Comparison of ENCODE assay signal across 11 cellular contexts in genomic region chr15:29825205-29825604, GRCh38. TPM values are rescaled to one million over a fixed set of nuclear protein-coding genes. Genes with fewer than 3 reads are reported as not detected.
DNase-seq lines count a peak whose midpoint lies in the region; ATAC-seq and TF ChIP-seq lines count a peak whose summit lies in the region.
"Had no signal": no experiment of that assay in that cellular context is flagged by ENCODE, and none has a peak within 500 bp of the region (broad histone marks: within the 10 kb centered on the region; RNA-seq: fewer than 3 reads in every experiment).

No MANE protein-coding gene starts in this region.

- no peak for TF ChIP-seq CTCF in RWPE2 (IDR thresholded peaks at IDR 0.05; ENCODE audit: poor library complexity, severe bottlenecking)

- peaks cover 28% of the 10 kb centered on the region for H3K4me1 Mint-ChIP-seq in activated T-cell treated with anti-CD3 and anti-CD28 coated beads, Interleukin-2, amount 50 U/mL, for 24 hours (ENCODE audit: low read depth)

- no peak overlapping the region for H3K4me3 Mint-ChIP-seq in activated T-cell treated with anti-CD3 and anti-CD28 coated beads, Interleukin-2, amount 50 U/mL, for 24 hours

- ATAC-seq in HG02759 (IDR thresholded peaks at IDR 0.05; ENCODE audit: unreplicated experiment) = peak; percentile 39
- ATAC-seq in RWPE2 (ENCODE audit: low read depth) = no peak
- ATAC-seq in HG02642 (IDR thresholded peaks at IDR 0.05; ENCODE audit: poor library complexity, unreplicated experiment) = no peak

- H3K27me3 Mint-ChIP-seq in activated T-cell treated with anti-CD3 and anti-CD28 coated beads, Interleukin-2, amount 50 U/mL, for 24 hours = peaks cover 67% of the 10 kb centered on the region

- H3K4me3 ChIP-seq in RWPE2 (ENCODE audit: severe bottlenecking) = no peak overlapping the region
- H3K4me3 ChIP-seq: SK-N-MC had no signal

- no peaks in the 10 kb centered on the region for H3K9me3 Mint-ChIP-seq in activated T-cell treated with anti-CD3 and anti-CD28 coated beads, Interleukin-2, amount 50 U/mL, for 24 hours

- H3K9me3 ChIP-seq in RWPE2 (ENCODE audit: severe bottlenecking) = no peaks in the 10 kb centered on the region

- peaks cover 20% of the 10 kb centered on the region for H3K4me1 ChIP-seq in RWPE2 (ENCODE audit: insufficient read depth, poor library complexity, severe bottlenecking)
- H3K4me1 ChIP-seq: parathyroid adenoma had no signal

- 0 out of 2 replicates have a peak, but pooled peaks cover 3% of the 10 kb centered on the region for H3K36me3 ChIP-seq in RWPE2 (ENCODE audit: low read depth)

- DNase-seq in activated T-cell treated with anti-CD3 and anti-CD28 coated beads, Interleukin-2, amount 50 U/mL, for 24 hours = no peak
- no peak for DNase-seq in activated T-cell treated with anti-CD3 and anti-CD28 coated beads for 4 hours
- no peak for DNase-seq in RWPE2 (ENCODE audit: low spot score)
- DNase-seq in lung microvascular endothelial cell (ENCODE audit: low read depth in 2 of 2) = peak; percentile 31 to 54
- DNase-seq in globus pallidus (ENCODE audit: low spot score) = no peak
- no peak for DNase-seq in UCSD-AML1 (lab: John Stamatoyannopoulos, UW; ENCODE audit: unreplicated experiment)
- DNase-seq: NCI-H2171 treated with DMSO at 0.1 percent for 48 hours had no signal

- H3K27ac ChIP-seq in RWPE2 (ENCODE audit: poor library complexity, severe bottlenecking) = peak overlapping the region; percentile 30
- H3K27ac ChIP-seq: parathyroid adenoma, SK-N-MC had no signal

- H3K27ac Mint-ChIP-seq in activated T-cell treated with anti-CD3 and anti-CD28 coated beads, Interleukin-2, amount 50 U/mL, for 24 hours = peak overlapping the region; percentile 55

- no peaks in the 10 kb centered on the region for H3K27me3 ChIP-seq in RWPE2 (ENCODE audit: insufficient read depth, poor library complexity, severe bottlenecking)

- H3K36me3 Mint-ChIP-seq in activated T-cell treated with anti-CD3 and anti-CD28 coated beads, Interleukin-2, amount 50 U/mL, for 24 hours (ENCODE audit: low read depth) = peaks cover 3% of the 10 kb centered on the region

RNA-seq across cellular contexts. Expression of gene TJP1, which starts 2.9 kb away (rescaled TPM):
- 68.1 and 69.7 TPM in 2 replicates for total RNA-seq in lung microvascular endothelial cell

Comparison
In these comparisons a context has a peak if more than half of its experiments do, and no peak if none do; other contexts are left out.
1. DNase-seq: peak in lung microvascular endothelial cell (2 of 2); none in activated T-cell treated with anti-CD3 and anti-CD28 coated beads, Interleukin-2, amount 50 U/mL, for 24 hours (single experiment), activated T-cell treated with anti-CD3 and anti-CD28 coated beads for 4 hours (single experiment), RWPE2 (single experiment), globus pallidus (single experiment) and UCSD-AML1 (single experiment).